ENCODE assay signal across 1 cellular context in the genomic region with DNA sequence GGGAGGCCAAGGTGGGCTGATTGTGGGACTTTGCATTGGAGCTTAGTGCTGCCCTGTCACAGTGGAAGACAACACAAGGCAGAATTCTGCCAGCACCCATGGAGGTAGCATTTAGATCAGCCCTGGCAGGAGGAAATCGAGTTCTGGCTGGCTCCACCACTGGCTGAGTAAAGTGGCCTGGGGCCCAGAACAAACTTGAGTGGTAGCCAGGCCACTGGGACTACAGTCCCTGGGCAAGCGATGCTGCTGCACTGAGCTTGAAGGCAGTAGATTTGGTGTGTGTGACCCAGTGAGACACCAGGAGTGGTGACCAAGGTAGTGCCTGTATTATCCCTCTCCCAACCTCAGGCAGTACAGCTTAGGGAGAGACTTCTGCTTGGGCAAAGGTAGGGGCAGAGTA.
TF ChIP-seq lines count a peak whose summit lies in the region.

No MANE protein-coding gene starts in this region.

TF ChIP-seq in K562, 482 proteins besides CTCF, POLR2A, EP300 and RAD21:
- TF ChIP-seq FUS (optimal IDR thresholded peaks at IDR 0.05; ENCODE audit: low read depth, low read length), result no peak
- TF ChIP-seq ZNF408 (CRISPR knock-in tag; IDR thresholded peaks at IDR 0.05; ENCODE audit: low read depth), result no peak
- TF ChIP-seq CCNT2 (IDR thresholded peaks at IDR 0.05; ENCODE audit: borderline replicate concordance, extremely low read depth, insufficient read length, low read depth, low read length), result no peak
- no peak for TF ChIP-seq TRIM24 (IDR thresholded peaks at IDR 0.05)
- TF ChIP-seq POLR2H (tag; IDR thresholded peaks at IDR 0.05; ENCODE audit: low read depth), result no peak
- no peak for TF ChIP-seq DACH1 (IDR thresholded peaks at IDR 0.05; ENCODE audit: partially characterized antibody)
- no peak for TF ChIP-seq MCM7 (IDR thresholded peaks at IDR 0.05)
- no peak for TF ChIP-seq PHF8 (IDR thresholded peaks at IDR 0.05; ENCODE audit: borderline replicate concordance, low read length)
- TF ChIP-seq ELF2 (CRISPR knock-in tag; IDR thresholded peaks at IDR 0.05), result no peak
- TF ChIP-seq, protein P1, sequence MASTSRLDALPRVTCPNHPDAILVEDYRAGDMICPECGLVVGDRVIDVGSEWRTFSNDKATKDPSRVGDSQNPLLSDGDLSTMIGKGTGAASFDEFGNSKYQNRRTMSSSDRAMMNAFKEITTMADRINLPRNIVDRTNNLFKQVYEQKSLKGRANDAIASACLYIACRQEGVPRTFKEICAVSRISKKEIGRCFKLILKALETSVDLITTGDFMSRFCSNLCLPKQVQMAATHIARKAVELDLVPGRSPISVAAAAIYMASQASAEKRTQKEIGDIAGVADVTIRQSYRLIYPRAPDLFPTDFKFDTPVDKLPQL (IDR thresholded peaks at IDR 0.05; ENCODE audit: extremely low read depth, insufficient read length), result no peak
- no peak for TF ChIP-seq POLR3A (IDR thresholded peaks at IDR 0.05; ENCODE audit: borderline replicate concordance, extremely low read depth, insufficient read depth, insufficient read length)
- TF ChIP-seq MECOM (CRISPR knock-in tag; IDR thresholded peaks at IDR 0.05), result no peak
